ENCODE assay signal across 19 cellular contexts in genomic region chr9:129402931-129403742, GRCh38.
DNase-seq lines count a peak whose midpoint lies in the region; ATAC-seq and TF ChIP-seq lines count a peak whose summit lies in the region.
"Had no signal": no experiment of that assay in that cellular context is flagged by ENCODE, and none has a peak within 500 bp of the region (broad histone marks: within the 10 kb centered on the region; RNA-seq: fewer than 3 reads in every experiment).

No MANE protein-coding gene starts in this region.

- H3K27ac Mint-ChIP-seq in activated CD4-positive, alpha-beta T cell treated with anti-CD3 and anti-CD28 coated beads, Interleukin-2, amount 10 ng/mL, durations not matched to agents 24 days and 14 days: peak overlapping the region; percentile 20
- H3K27ac Mint-ChIP-seq in type B pancreatic cell: peak overlapping the region; percentile 46
- no peak overlapping the region for H3K27ac Mint-ChIP-seq in chondrocyte (ENCODE audit: unreplicated experiment)
- H3K27ac Mint-ChIP-seq: CD4-positive, alpha-beta T cell had no signal

- peak overlapping the region; percentile 66 for H3K9ac ChIP-seq in neural cell (ENCODE audit: low read length)

- H3K36me3 ChIP-seq in left ventricle myocardium inferior (no peaks in the 10 kb centered on the region), neural cell (ENCODE audit: insufficient read depth, low read length) (no peaks in the 10 kb centered on the region)
- H3K36me3 ChIP-seq: left lung, pancreas had no signal

- H3K27ac ChIP-seq in left ventricle myocardium inferior (replicated peaks) (peak overlapping the region; percentile 78), neural cell (ENCODE audit: low read length) (peak overlapping the region; percentile 77)
- H3K27ac ChIP-seq: epithelial cell of prostate had no signal

- peaks cover 41% of the 10 kb centered on the region for H3K4me1 ChIP-seq in left ventricle myocardium inferior

- H4K20me1 ChIP-seq in neural cell (ENCODE audit: insufficient read depth): no peaks in the 10 kb centered on the region

- no peak for TF ChIP-seq CTCF in left ventricle myocardium inferior (IDR thresholded peaks at IDR 0.05; ENCODE audit: borderline replicate concordance)
- TF ChIP-seq CTCF in neural cell (IDR thresholded peaks at IDR 0.05; ENCODE audit: poor library complexity, severe bottlenecking): no peak
- no peak for TF ChIP-seq CTCF in type B pancreatic cell (conservative IDR thresholded peaks at IDR 0.05)
- no peak for TF ChIP-seq CTCF in chondrocyte (IDR thresholded peaks at IDR 0.05)

- H2AFZ ChIP-seq in neural cell (ENCODE audit: low read depth, low read length): no peak overlapping the region

- DNase-seq in activated CD4-positive, alpha-beta T cell treated with anti-CD3 and anti-CD28 coated beads, Interleukin-2, amount 10 ng/mL, durations not matched to agents 24 days and 14 days: no peak
- no peak for DNase-seq in activated CD4-positive, alpha-beta T cell treated with anti-CD3 and anti-CD28 coated beads for 48 hours
- DNase-seq in left ventricle myocardium inferior (no peak), type B pancreatic cell (ENCODE audit: extremely low spot score, unreplicated experiment) (no peak), NCI-H446 treated with DMSO at 0.1 percent for 48 hours (lab: John Stamatoyannopoulos, UW) (no peak), chondrocyte (ENCODE audit: low spot score) (no peak)
- DNase-seq: 8988T; activated CD4-positive, CD25-positive, alpha-beta regulatory T cell treated with anti-CD3 and anti-CD28 coated beads, Interleukin-2, amount 50 U/mL, for 72 hours; activated CD8-positive, alpha-beta memory T cell treated with anti-CD3 and anti-CD28 coated beads, Interleukin-2, amount 50 U/mL, for 48 hours; CD4-positive, alpha-beta T cell; hippocampal formation; Karpas-422; NCI-H1694 had no signal

- H3K9me3 ChIP-seq in left ventricle myocardium inferior (replicated peaks): no peaks in the 10 kb centered on the region
- H3K9me3 ChIP-seq in neural cell (ENCODE audit: low read length): no peaks in the 10 kb centered on the region
- H3K9me3 ChIP-seq: left lung, pancreas had no signal

- H3K27me3 Mint-ChIP-seq in activated CD4-positive, alpha-beta T cell treated with anti-CD3 and anti-CD28 coated beads, Interleukin-2, amount 10 ng/mL, durations not matched to agents 24 days and 14 days: peaks cover 8% of the 10 kb centered on the region
- H3K27me3 Mint-ChIP-seq in type B pancreatic cell (no peaks in the 10 kb centered on the region), chondrocyte (ENCODE audit: low read depth) (no peaks in the 10 kb centered on the region)
- H3K27me3 Mint-ChIP-seq: activated naive CD4-positive, alpha-beta T cell treated with anti-CD3 and anti-CD28 coated beads, Interleukin-2, amount 50 U/mL, for 24 hours; CD4-positive, alpha-beta T cell had no signal

- no peak for TF ChIP-seq EP300 in neural cell (conservative IDR thresholded peaks at IDR 0.05; ENCODE audit: poor library complexity, severe bottlenecking)

- no peak for ATAC-seq in HG03342 (IDR thresholded peaks at IDR 0.05; ENCODE audit: unreplicated experiment)

- no peaks in the 10 kb centered on the region for H3F3A ChIP-seq in neural cell (ENCODE audit: insufficient read depth, low read length, poor library complexity, severe bottlenecking)

- H3K4me2 ChIP-seq in neural cell (ENCODE audit: low read length): no peak overlapping the region

- TF ChIP-seq RAD21 in neural cell (conservative IDR thresholded peaks at IDR 0.05): no peak

- no peaks in the 10 kb centered on the region for H3K79me2 ChIP-seq in neural cell (replicated peaks; ENCODE audit: insufficient read depth, low read length)

- H3K36me3 Mint-ChIP-seq in activated CD4-positive, alpha-beta T cell treated with anti-CD3 and anti-CD28 coated beads, Interleukin-2, amount 10 ng/mL, durations not matched to agents 24 days and 14 days (ENCODE audit: low read depth): no peaks in the 10 kb centered on the region
- H3K36me3 Mint-ChIP-seq in type B pancreatic cell (no peaks in the 10 kb centered on the region), chondrocyte (ENCODE audit: low read depth) (no peaks in the 10 kb centered on the region)
- H3K36me3 Mint-ChIP-seq: activated naive CD4-positive, alpha-beta T cell treated with anti-CD3 and anti-CD28 coated beads, Interleukin-2, amount 50 U/mL, for 24 hours had no signal

- no peaks in the 10 kb centered on the region for H3K9me3 Mint-ChIP-seq in activated CD4-positive, alpha-beta T cell treated with anti-CD3 and anti-CD28 coated beads, Interleukin-2, amount 10 ng/mL, durations not matched to agents 24 days and 14 days
- H3K9me3 Mint-ChIP-seq in type B pancreatic cell: no peaks in the 10 kb centered on the region
- no peaks in the 10 kb centered on the region for H3K9me3 Mint-ChIP-seq in chondrocyte (ENCODE audit: low read depth)
- H3K9me3 Mint-ChIP-seq: activated naive CD4-positive, alpha-beta T cell treated with anti-CD3 and anti-CD28 coated beads, Interleukin-2, amount 50 U/mL, for 24 hours; CD4-positive, alpha-beta T cell had no signal

- no peak overlapping the region for H3K4me3 Mint-ChIP-seq in activated CD4-positive, alpha-beta T cell treated with anti-CD3 and anti-CD28 coated beads, Interleukin-2, amount 10 ng/mL, durations not matched to agents 24 days and 14 days
- peak overlapping the region; percentile 45 for H3K4me3 Mint-ChIP-seq in type B pancreatic cell
- H3K4me3 Mint-ChIP-seq in chondrocyte (ENCODE audit: unreplicated experiment): no peak overlapping the region
- H3K4me3 Mint-ChIP-seq: activated naive CD4-positive, alpha-beta T cell treated with anti-CD3 and anti-CD28 coated beads, Interleukin-2, amount 50 U/mL, for 24 hours; CD4-positive, alpha-beta T cell had no signal

- intact Hi-C loops in activated CD4-positive, alpha-beta T cell treated with anti-CD3 and anti-CD28 coated beads, Interleukin-2, amount 10 ng/mL, durations not matched to agents 24 days and 14 days (cut with micrococcal nuclease): no loop called here
- intact Hi-C loops in left ventricle myocardium inferior (cut with micrococcal nuclease): no loop called here

- no peaks in the 10 kb centered on the region for H3K9me2 ChIP-seq in neural cell (ENCODE audit: insufficient read depth, low read length)

- no peaks in the 10 kb centered on the region for H3K27me3 ChIP-seq in left ventricle myocardium inferior (ENCODE audit: low read depth)
- H3K27me3 ChIP-seq in neural cell (ENCODE audit: insufficient read depth, low read depth, low read length): no peaks in the 10 kb centered on the region
- H3K27me3 ChIP-seq: left lung, pancreas had no signal

- peak overlapping the region; percentile 29 for H3K4me3 ChIP-seq in left ventricle myocardium inferior
- peak overlapping the region; percentile 47 for H3K4me3 ChIP-seq in neural cell (ENCODE audit: low read length)
- H3K4me3 ChIP-seq: left lung, pancreas had no signal

- peaks cover 2% of the 10 kb centered on the region for H3K4me1 Mint-ChIP-seq in activated CD4-positive, alpha-beta T cell treated with anti-CD3 and anti-CD28 coated beads, Interleukin-2, amount 10 ng/mL, durations not matched to agents 24 days and 14 days
- H3K4me1 Mint-ChIP-seq in type B pancreatic cell (ENCODE audit: unreplicated experiment) (peaks cover 44% of the 10 kb centered on the region), chondrocyte (ENCODE audit: low read depth) (peaks cover 6% of the 10 kb centered on the region)
- H3K4me1 Mint-ChIP-seq: activated naive CD4-positive, alpha-beta T cell treated with anti-CD3 and anti-CD28 coated beads, Interleukin-2, amount 50 U/mL, for 24 hours had no signal

TF ChIP-seq in neural cell, 6 proteins besides CTCF, POLR2A, EP300 and RAD21:
- TF ChIP-seq EZH2 (IDR thresholded peaks at IDR 0.05; ENCODE audit: borderline replicate concordance, insufficient read depth, low read length, poor library complexity, severe bottlenecking): no peak
- no peak for TF ChIP-seq TAF1 (IDR thresholded peaks at IDR 0.05; ENCODE audit: low read depth)
- no peak for TF ChIP-seq SMC3 (conservative IDR thresholded peaks at IDR 0.05; ENCODE audit: poor library complexity)
- no peak for TF ChIP-seq MXI1 (conservative IDR thresholded peaks at IDR 0.05; ENCODE audit: poor library complexity, severe bottlenecking)
- TF ChIP-seq REST (IDR thresholded peaks at IDR 0.05; ENCODE audit: borderline replicate concordance): no peak
- TF ChIP-seq POLR2AphosphoS5 (IDR thresholded peaks at IDR 0.05): no peak
